In genomic region chr12:123034022-123034541, GRCh38 we compare ENCODE assay signal across 10 cellular contexts. TPM values are rescaled to one million over a fixed set of nuclear protein-coding genes. Genes with fewer than 3 reads are reported as not detected.
A peak's percentile ranks its signal among the peaks of the same experiment; 100 is the strongest.
DNase-seq lines count a peak whose midpoint lies in the region; ATAC-seq and TF ChIP-seq lines count a peak whose summit lies in the region.
"Had no signal": no experiment of that assay in that cellular context is flagged by ENCODE, and none has a peak within 500 bp of the region (broad histone marks: within the 10 kb centered on the region; RNA-seq: fewer than 3 reads in every experiment).

No MANE protein-coding gene starts in this region.

- H3K4me2 ChIP-seq in PC-9, result no peak overlapping the region

- no TSS peak for BruUV-seq in PC-9 (replicated peaks; lab: Mats Ljungman, UMichigan)

- no peaks in the 10 kb centered on the region for H3K4me1 ChIP-seq in PC-9 (replicated peaks; ENCODE audit: insufficient read depth)
- H3K4me1 ChIP-seq: SJSA1 had no signal

- H3K36me3 Mint-ChIP-seq in activated T-helper 17 cell treated with anti-CD3 and anti-CD28 coated beads, Interleukin-2, amount 50 U/mL, for 72 hours (ENCODE audit: low read depth), result no peaks in the 10 kb centered on the region
- no peaks in the 10 kb centered on the region for H3K36me3 Mint-ChIP-seq in natural killer cell

- intact Hi-C loops in natural killer cell (cut with micrococcal nuclease), result no loop called here
- intact Hi-C loops in PC-9 (cut with micrococcal nuclease; ENCODE audit: unreplicated experiment), result no loop called here

- H3F3A ChIP-seq in PC-9 (ENCODE audit: insufficient read depth, low read depth), result no peaks in the 10 kb centered on the region

- no peaks in the 10 kb centered on the region for H3K36me3 ChIP-seq in PC-9 (ENCODE audit: low read depth)
- H3K36me3 ChIP-seq: SJSA1 had no signal

- no peak overlapping the region for H3K4me3 Mint-ChIP-seq in activated T-helper 17 cell treated with anti-CD3 and anti-CD28 coated beads, Interleukin-2, amount 50 U/mL, for 72 hours
- peak overlapping the region; percentile 83 for H3K4me3 Mint-ChIP-seq in natural killer cell

- no peaks in the 10 kb centered on the region for H3K9me2 ChIP-seq in PC-9 (ENCODE audit: insufficient read depth)

- no peak for ATAC-seq in activated T-helper 17 cell treated with anti-CD3 and anti-CD28 coated beads, Interleukin-2, amount 50 U/mL, for 72 hours (replicated peaks)
- ATAC-seq in natural killer cell, result peak; percentile 34 to 61 (median 44)
- no peak for ATAC-seq in left lobe of liver

- no peaks in the 10 kb centered on the region for H3K9me3 Mint-ChIP-seq in activated T-helper 17 cell treated with anti-CD3 and anti-CD28 coated beads, Interleukin-2, amount 50 U/mL, for 72 hours
- no peaks in the 10 kb centered on the region for H3K9me3 Mint-ChIP-seq in natural killer cell

- H3K27me3 Mint-ChIP-seq in activated T-helper 17 cell treated with anti-CD3 and anti-CD28 coated beads, Interleukin-2, amount 50 U/mL, for 72 hours, result no peaks in the 10 kb centered on the region
- no peaks in the 10 kb centered on the region for H3K27me3 Mint-ChIP-seq in natural killer cell (ENCODE audit: low read depth in 2 of 2)

- H3K9me3 ChIP-seq in PC-9 (ENCODE audit: insufficient read depth, low read depth), result no peaks in the 10 kb centered on the region
- H3K9me3 ChIP-seq: SJSA1 had no signal

- H3K79me2 ChIP-seq in PC-9 (ENCODE audit: low read depth), result no peaks in the 10 kb centered on the region

- H3K4me1 Mint-ChIP-seq in activated T-helper 17 cell treated with anti-CD3 and anti-CD28 coated beads, Interleukin-2, amount 50 U/mL, for 72 hours, result peaks cover 8% of the 10 kb centered on the region
- H3K4me1 Mint-ChIP-seq in natural killer cell, result peaks cover 21 to 22% of the 10 kb centered on the region in 2 donors

- H3K27me3 ChIP-seq in HL-60 (ENCODE audit: insufficient read depth, poor library complexity, severe bottlenecking) (no peaks in the 10 kb centered on the region), PC-9 (ENCODE audit: insufficient read depth, low read depth) (no peaks in the 10 kb centered on the region)
- H3K27me3 ChIP-seq: SJSA1 had no signal

- H2AFZ ChIP-seq in PC-9, result no peak overlapping the region

- peak overlapping the region; percentile 42 for H3K27ac ChIP-seq in HL-60 (replicated peaks)
- no peak overlapping the region for H3K27ac ChIP-seq in PC-9
- H3K27ac ChIP-seq: SJSA1 had no signal

- no peaks in the 10 kb centered on the region for H4K20me1 ChIP-seq in PC-9 (ENCODE audit: insufficient read depth)

- H3K4me3 ChIP-seq in HL-60 (replicated peaks; ENCODE audit: insufficient read depth, low read length), result no peak overlapping the region
- no peak overlapping the region for H3K4me3 ChIP-seq in PC-9
- H3K4me3 ChIP-seq: SJSA1 had no signal

- H3K27ac Mint-ChIP-seq in activated T-helper 17 cell treated with anti-CD3 and anti-CD28 coated beads, Interleukin-2, amount 50 U/mL, for 72 hours, result peak overlapping the region; percentile 55
- peak overlapping the region; percentile 62 to 83 for H3K27ac Mint-ChIP-seq in natural killer cell

- DNase-seq in CD1c-positive myeloid dendritic cell (ENCODE audit: extremely low spot score) (peak; percentile 47), HL-60 (ENCODE audit: low read depth in 1 of 2, low spot score in 1 of 2) (peak in 1 of 2 experiments; percentile 51), natural killer cell (no peak), PC-9 (no peak), left lobe of liver (ENCODE audit: low spot score) (no peak)
- no peak for DNase-seq in activated CD8-positive, alpha-beta memory T cell treated with anti-CD3 and anti-CD28 coated beads, Interleukin-2, amount 50 U/mL, for 4 hours
- DNase-seq: activated CD4-positive, CD25-positive, alpha-beta regulatory T cell treated with anti-CD3 and anti-CD28 coated beads, Interleukin-2, amount 50 U/mL, for 72 hours; NCI-H774 had no signal

- CTCF ChIA-PET in PC-9 (lab: Charles Lee), result interaction anchor here (0.5 kb wide), 1 partner anchor 161 kb away, joined by 3 read pairs; no protein-coding TSS in a partner anchor

- POLR2A ChIA-PET in PC-9 (lab: Charles Lee; ENCODE audit: unreplicated experiment), result no interaction called here

- TF ChIP-seq CTCF in HL-60 (IDR thresholded peaks at IDR 0.05; ENCODE audit: insufficient read depth, low read length) (no peak), natural killer cell (IDR thresholded peaks at IDR 0.05) (no peak), PC-9 (conservative IDR thresholded peaks at IDR 0.05) (no peak)

RNA-seq across cellular contexts. Expression of gene ARL6IP4, which starts 53.6 kb away (rescaled TPM):
- total RNA-seq in activated T-helper 17 cell treated with anti-CD3 and anti-CD28 coated beads, Interleukin-2, amount 50 U/mL, for 72 hours, result 100 to 1,000 TPM; 112 to 160 TPM
- total RNA-seq in natural killer cell (100 to 1,000 TPM in 2 of 3 donors, 10 to 100 TPM in 1; 97.2 to 136 (median 116) TPM), PC-9 (2021) (162 and 191 TPM in 2 replicates), left lobe of liver (122 TPM)

RNA-seq across cellular contexts. Expression of gene OGFOD2, which starts 59.0 kb away (rescaled TPM):
- total RNA-seq in activated T-helper 17 cell treated with anti-CD3 and anti-CD28 coated beads, Interleukin-2, amount 50 U/mL, for 72 hours, result 10 to 100 TPM; 24.9 to 28.6 TPM
- total RNA-seq in natural killer cell (10 to 100 TPM; 16.6 to 23.7 (median 20.7) TPM), PC-9 (2021) (33.5 and 36.1 TPM in 2 replicates), left lobe of liver (26.1 TPM)

Comparison
In these comparisons a context has a peak if more than half of its experiments do, and no peak if none do; other contexts are left out.
1. ATAC-seq: peak in natural killer cell (3 of 3); none in activated T-helper 17 cell treated with anti-CD3 and anti-CD28 coated beads, Interleukin-2, amount 50 U/mL, for 72 hours (single experiment) and left lobe of liver (single experiment).